Comparison of ENCODE assay signal across 2 cellular contexts in the genomic region with DNA sequence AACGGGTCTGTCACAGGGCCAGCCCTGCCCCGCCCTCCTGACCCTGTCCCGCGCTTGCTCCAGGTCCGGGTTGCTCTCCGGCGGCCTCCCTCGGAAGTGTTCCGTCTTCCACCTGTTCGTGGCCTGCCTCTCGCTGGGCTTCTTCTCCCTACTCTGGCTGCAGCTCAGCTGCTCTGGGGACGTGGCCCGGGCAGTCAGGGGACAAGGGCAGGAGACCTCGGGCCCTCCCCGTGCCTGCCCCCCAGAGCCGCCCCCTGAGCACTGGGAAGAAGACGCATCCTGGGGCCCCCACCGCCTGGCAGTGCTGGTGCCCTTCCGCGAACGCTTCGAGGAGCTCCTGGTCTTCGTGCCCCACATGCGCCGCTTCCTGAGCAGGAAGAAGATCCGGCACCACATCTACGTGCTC.
TF ChIP-seq lines count a peak whose summit lies in the region.

No MANE protein-coding gene starts in this region.

TF ChIP-seq in HCT116, 20 proteins besides CTCF, POLR2A, EP300 and RAD21:
- TF ChIP-seq EGR1 (IDR thresholded peaks at IDR 0.05; ENCODE audit: low read depth) (no peak), CBX3 (IDR thresholded peaks at IDR 0.05; ENCODE audit: low read depth) (no peak), POLR2AphosphoS5 (IDR thresholded peaks at IDR 0.05; ENCODE audit: low read depth, low read length) (peak; percentile 79), SRF (IDR thresholded peaks at IDR 0.05; ENCODE audit: low read depth) (no peak), FOSL1 (IDR thresholded peaks at IDR 0.05; ENCODE audit: low read depth) (no peak), SP1 (IDR thresholded peaks at IDR 0.05; ENCODE audit: low read depth) (no peak), CEBPB (IDR thresholded peaks at IDR 0.05; ENCODE audit: low read depth) (no peak), ZFX (IDR thresholded peaks at IDR 0.05) (peak; percentile 82; the same call in 1 of the 2 replicates), EZH2phosphoT487 (IDR thresholded peaks at IDR 0.05; ENCODE audit: borderline replicate concordance) (no peak)
- TF ChIP-seq, protein P1, sequence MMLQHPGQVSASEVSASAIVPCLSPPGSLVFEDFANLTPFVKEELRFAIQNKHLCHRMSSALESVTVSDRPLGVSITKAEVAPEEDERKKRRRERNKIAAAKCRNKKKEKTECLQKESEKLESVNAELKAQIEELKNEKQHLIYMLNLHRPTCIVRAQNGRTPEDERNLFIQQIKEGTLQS (IDR thresholded peaks at IDR 0.05) = no peak

TF ChIP-seq in HepG2, 621 proteins besides CTCF, POLR2A, EP300 and RAD21:
- TF ChIP-seq PHB2 (IDR thresholded peaks at IDR 0.05; ENCODE audit: partially characterized antibody) (no peak), ZNF644 (CRISPR knock-in tag; IDR thresholded peaks at IDR 0.05; ENCODE audit: low read depth) (no peak), GABPA (IDR thresholded peaks at IDR 0.05; ENCODE audit: low read depth, low read length) (no peak), GABPA (CRISPR knock-in tag; IDR thresholded peaks at IDR 0.05; ENCODE audit: low read depth) (no peak), AGO2 (optimal IDR thresholded peaks at IDR 0.05; ENCODE audit: low read depth, low read length) (peak; percentile 55)
